16 cellular contexts compared by ENCODE assay signal in genomic region chr12:102806592-102806991, GRCh38.
DNase-seq lines count a peak whose midpoint lies in the region; ATAC-seq, FAIRE-seq and TF ChIP-seq lines count a peak whose summit lies in the region.
"Had no signal": no experiment of that assay in that cellular context is flagged by ENCODE, and none has a peak within 500 bp of the region (broad histone marks: within the 10 kb centered on the region; RNA-seq: fewer than 3 reads in every experiment).

No MANE protein-coding gene starts in this region.

- no peak overlapping the region for H3K56ac ChIP-seq in H1 (replicated peaks; ENCODE audit: insufficient read length, low read depth, low read length)

- no peak overlapping the region for H3K14ac ChIP-seq in H1 (ENCODE audit: insufficient read length)

- TF ChIP-seq RAD21 in SK-N-SH (IDR thresholded peaks at IDR 0.05; ENCODE audit: low read length), result no peak
- no peak for TF ChIP-seq RAD21 in Ishikawa (IDR thresholded peaks at IDR 0.05; ENCODE audit: low read depth)
- no peak for TF ChIP-seq RAD21 in H1 (IDR thresholded peaks at IDR 0.05 in 1 of 2, conservative IDR thresholded peaks at IDR 0.05 in 1 of 2; ENCODE audit: low read depth in 2 of 2, low read length in 2 of 2)

- no peak overlapping the region for H3K27ac ChIP-seq in SK-N-SH (ENCODE audit: low read depth in 2 of 2, low read length in 1 of 2)
- no peak overlapping the region for H3K27ac ChIP-seq in H1 (ENCODE audit: low read depth, low read length)
- no peak overlapping the region for H3K27ac ChIP-seq in neural progenitor cell
- H3K27ac ChIP-seq: 22Rv1, BLaER1, GM23248 had no signal

- H3K4me3 ChIP-seq in SK-N-SH (ENCODE audit: low read depth in 2 of 2, low read length in 1 of 2), result no peak overlapping the region
- H3K4me3 ChIP-seq in H1 (ENCODE audit: extremely low read depth in 1 of 4, insufficient read depth in 2 of 4, low read depth in 3 of 4, low read length in 4 of 4), result no peak overlapping the region
- H3K4me3 ChIP-seq in neural progenitor cell, result no peak overlapping the region
- H3K4me3 ChIP-seq: BLaER1, GM23248 had no signal

- peaks cover 11% of the 10 kb centered on the region for H3K4me1 Mint-ChIP-seq in neural progenitor cell
- H3K4me1 Mint-ChIP-seq: CD14-positive monocyte; CD4-positive, alpha-beta memory T cell had no signal

- WGBS in SK-N-SH (ENCODE audit: low lambda C conversion rate), result 3% methylated on average over 2 of the region's 2 CpGs
- WGBS in H1 (ENCODE audit: extremely low coverage in 1 of 2, insufficient coverage in 1 of 2, insufficient read length in 1 of 2, insufficient replicate concordance in 2 of 2, low coverage in 1 of 2, low lambda C conversion rate in 2 of 2, missing lambda C conversion rate in 1 of 2), 2 experiments, result 91% methylated on average over 2 of the region's 2 CpGs; no CpG with 5 or more reads in 1 of the 2 experiments

- H2AK5ac ChIP-seq in H1 (ENCODE audit: low read depth, low read length), result no peak overlapping the region

- CTCF ChIA-PET in SK-N-SH (lab: Yijun Ruan, JAX) (interaction anchor here (2.5 kb wide), 1 partner anchor 10 kb away, joined by 17 read pairs; no protein-coding TSS in a partner anchor), H1 (lab: Charles Lee; ENCODE audit: partially characterized antibody) (interaction anchor here (0.8 to 2.6 kb wide), 10 partner anchors 10 to 893 kb away, joined by 3 to 19 read pairs (median 4); no protein-coding TSS in a partner anchor)

- no peak overlapping the region for H2AFZ ChIP-seq in SK-N-SH (ENCODE audit: low read depth)
- no peak overlapping the region for H2AFZ ChIP-seq in H1 (ENCODE audit: low read length)
- H2AFZ ChIP-seq in neural progenitor cell (replicated peaks), result no peak overlapping the region
- H2AFZ ChIP-seq: GM23248 had no signal

- no peaks in the 10 kb centered on the region for H3K36me3 Mint-ChIP-seq in neural progenitor cell
- H3K36me3 Mint-ChIP-seq: CD14-positive monocyte; CD4-positive, alpha-beta memory T cell had no signal

- H4K91ac ChIP-seq in H1 (replicated peaks; ENCODE audit: insufficient read length, low read length), result no peak overlapping the region

- TF ChIP-seq CTCF in SK-N-SH (IDR thresholded peaks at IDR 0.05) (no peak), H1 (IDR thresholded peaks at IDR 0.05; ENCODE audit: control extremely low read depth in 1 of 3, insufficient read depth in 1 of 3, low read depth in 1 of 3, low read length in 3 of 3) (no peak), neural progenitor cell (IDR thresholded peaks at IDR 0.05) (no peak)

- H3K4me1 ChIP-seq in SK-N-SH (ENCODE audit: control insufficient read depth in 1 of 2, insufficient read depth in 2 of 2, low read depth in 1 of 2, low read length in 1 of 2) (no peaks in the 10 kb centered on the region), H1 (replicated peaks in 1 of 4; ENCODE audit: control insufficient read depth in 3 of 4, insufficient read depth in 4 of 4, low read length in 3 of 4) (peaks cover 0 to 2% (median 1%) of the 10 kb centered on the region in 4 experiments; a peak in 2 of 7 replicates), neural progenitor cell (no peaks in the 10 kb centered on the region)
- H3K4me1 ChIP-seq: BLaER1 had no signal

- no peak overlapping the region for H2BK120ac ChIP-seq in H1 (replicated peaks; ENCODE audit: low read depth, low read length)

- no peak for TF ChIP-seq EP300 in SK-N-SH (IDR thresholded peaks at IDR 0.05; ENCODE audit: borderline replicate concordance in 1 of 2, low read depth in 1 of 2, low read length in 1 of 2)
- no peak for TF ChIP-seq EP300 in Ishikawa (IDR thresholded peaks at IDR 0.05; ENCODE audit: borderline replicate concordance)
- no peak for TF ChIP-seq EP300 in H1 (IDR thresholded peaks at IDR 0.05; ENCODE audit: borderline replicate concordance in 1 of 2, low read depth in 2 of 2, low read length in 2 of 2)

- H3K4me3 Mint-ChIP-seq in neural progenitor cell, result no peak overlapping the region
- H3K4me3 Mint-ChIP-seq: CD14-positive monocyte; CD4-positive, alpha-beta memory T cell had no signal

- H2BK5ac ChIP-seq in H1 (ENCODE audit: low read depth, low read length), result no peak overlapping the region

- POLR2A ChIA-PET in SK-N-SH (lab: Yijun Ruan, JAX) (no interaction called here), H1 (lab: Charles Lee; ENCODE audit: partially characterized antibody) (no interaction called here)

- H3K79me2 ChIP-seq in SK-N-SH (ENCODE audit: insufficient read depth), result no peaks in the 10 kb centered on the region
- no peaks in the 10 kb centered on the region for H3K79me2 ChIP-seq in H1 (ENCODE audit: control insufficient read depth in 1 of 2, insufficient read depth in 2 of 2, low read length in 2 of 2)
- H3K79me2 ChIP-seq in neural progenitor cell (ENCODE audit: low read depth), result no peaks in the 10 kb centered on the region

- H3F3A ChIP-seq in SK-N-SH (replicated peaks; ENCODE audit: insufficient read depth), result no peaks in the 10 kb centered on the region
- no peaks in the 10 kb centered on the region for H3F3A ChIP-seq in neural progenitor cell (ENCODE audit: low read depth)

- no peak overlapping the region for H3K18ac ChIP-seq in H1 (ENCODE audit: extremely low read depth, low read length)

- H3K79me1 ChIP-seq in H1 (ENCODE audit: low read depth, low read length), result no peaks in the 10 kb centered on the region

- H3K4ac ChIP-seq in H1 (replicated peaks; ENCODE audit: insufficient read length, low read depth, low read length), result no peak overlapping the region

- H2BK12ac ChIP-seq in H1 (ENCODE audit: low read depth, low read length), result no peak overlapping the region

- no peaks in the 10 kb centered on the region for H3K9me3 ChIP-seq in SK-N-SH
- H3K9me3 ChIP-seq in H1 (ENCODE audit: insufficient read depth in 2 of 2, low read depth in 1 of 2, low read length in 1 of 2), result no peaks in the 10 kb centered on the region
- no peaks in the 10 kb centered on the region for H3K9me3 ChIP-seq in neural progenitor cell (ENCODE audit: low read depth)
- H3K9me3 ChIP-seq: BLaER1 had no signal

- H4K20me1 ChIP-seq in SK-N-SH (ENCODE audit: insufficient read depth) (no peaks in the 10 kb centered on the region), H1 (replicated peaks in 1 of 2; ENCODE audit: control insufficient read depth in 1 of 2, insufficient read depth in 2 of 2, low read length in 2 of 2) (no peaks in the 10 kb centered on the region), neural progenitor cell (ENCODE audit: low read depth) (no peaks in the 10 kb centered on the region)
- H4K20me1 ChIP-seq: BLaER1 had no signal

- ATAC-seq in SK-N-SH treated with all-trans-retinoic acid at 6 μM for 48 hours, result no peak
- no peak for ATAC-seq in GM21529 (IDR thresholded peaks at IDR 0.05; ENCODE audit: unreplicated experiment)

- H3K36me3 ChIP-seq in SK-N-SH (replicated peaks in 1 of 2; ENCODE audit: control insufficient read depth in 1 of 2, insufficient read depth in 2 of 2, low read length in 1 of 2), result no peaks in the 10 kb centered on the region
- H3K36me3 ChIP-seq in H1 (ENCODE audit: control insufficient read depth in 2 of 4, insufficient read depth in 4 of 4, low read length in 3 of 4), result no peaks in the 10 kb centered on the region
- no peaks in the 10 kb centered on the region for H3K36me3 ChIP-seq in neural progenitor cell
- H3K36me3 ChIP-seq: BLaER1 had no signal

- no peak for FAIRE-seq in H1 (lab: Jason Lieb, UNC)

- no peaks in the 10 kb centered on the region for H3K9me3 Mint-ChIP-seq in neural progenitor cell

- H2BK15ac ChIP-seq in H1 (ENCODE audit: low read length), result no peak overlapping the region

- H4K5ac ChIP-seq in H1 (ENCODE audit: insufficient read length, low read depth, low read length), result no peak overlapping the region

- TF ChIP-seq POLR2A in H1 (IDR thresholded peaks at IDR 0.05; ENCODE audit: control extremely low read depth in 1 of 2, low read depth in 2 of 2, low read length in 2 of 2), result no peak

- H3K27me3 Mint-ChIP-seq in neural progenitor cell (ENCODE audit: insufficient read depth, low read depth), result peaks cover 2% of the 10 kb centered on the region
- H3K27me3 Mint-ChIP-seq: CD4-positive, alpha-beta memory T cell had no signal

- no peak overlapping the region for H2BK20ac ChIP-seq in H1 (ENCODE audit: low read length)

- H3K23me2 ChIP-seq in H1 (ENCODE audit: low read depth, low read length), result no peaks in the 10 kb centered on the region

- H3K27me3 ChIP-seq in SK-N-SH (ENCODE audit: insufficient read depth), result no peaks in the 10 kb centered on the region
- no peaks in the 10 kb centered on the region for H3K27me3 ChIP-seq in H1 (replicated peaks in 1 of 4; ENCODE audit: control insufficient read depth in 3 of 4, extremely low read depth in 1 of 4, insufficient read depth in 3 of 4, low read length in 3 of 4)
- no peaks in the 10 kb centered on the region for H3K27me3 ChIP-seq in neural progenitor cell
- H3K27me3 ChIP-seq: BLaER1 had no signal

- no peak overlapping the region for H4K8ac ChIP-seq in H1 (ENCODE audit: extremely low read depth, insufficient read depth, low read length)

- no peak overlapping the region for H3K9ac ChIP-seq in SK-N-SH
- no peak overlapping the region for H3K9ac ChIP-seq in H1 (replicated peaks in 1 of 4; ENCODE audit: extremely low read depth in 1 of 4, low read depth in 3 of 4, low read length in 3 of 4)
- no peak overlapping the region for H3K9ac ChIP-seq in neural progenitor cell
- H3K9ac ChIP-seq: BLaER1, GM23248 had no signal

- no peaks in the 10 kb centered on the region for H3K9me2 ChIP-seq in SK-N-SH

- no peak overlapping the region for H3K4me2 ChIP-seq in SK-N-SH
- no peak overlapping the region for H3K4me2 ChIP-seq in H1 (ENCODE audit: insufficient read depth in 1 of 2, low read depth in 2 of 2, low read length in 2 of 2)
- no peak overlapping the region for H3K4me2 ChIP-seq in neural progenitor cell
- H3K4me2 ChIP-seq: BLaER1 had no signal

- no peak overlapping the region for H3K27ac Mint-ChIP-seq in neural progenitor cell
- H3K27ac Mint-ChIP-seq: CD14-positive monocyte; CD4-positive, alpha-beta memory T cell had no signal

- no peak overlapping the region for H3K23ac ChIP-seq in H1 (ENCODE audit: insufficient read length)

- DNase-seq in SK-N-SH (no peak), H1 (ENCODE audit: low read depth in 1 of 2, low spot score in 2 of 2) (no peak), neural progenitor cell (ENCODE audit: low spot score) (peak; percentile 7), GM19240 (ENCODE audit: insufficient read length, low spot score) (no peak)
- DNase-seq in activated CD4-positive, CD25-positive, alpha-beta regulatory T cell treated with anti-CD3 and anti-CD28 coated beads, Interleukin-2, amount 50 U/mL, for 72 hours, result no peak
- DNase-seq: CD4-positive, alpha-beta memory T cell; DMS153; DMS79; GDM1; GM23248 had no signal

TF ChIP-seq in SK-N-SH, 30 proteins besides CTCF, POLR2A, EP300 and RAD21 (continues in another document):
- TF ChIP-seq FOSL2 (IDR thresholded peaks at IDR 0.05; ENCODE audit: borderline replicate concordance, low read depth), result no peak

TF ChIP-seq in SK-N-SH treated with all-trans-retinoic acid at 6 μM for 48 hours, 23 proteins besides CTCF, POLR2A, EP300 and RAD21:
- TF ChIP-seq OSR1 (CRISPR knock-in tag; IDR thresholded peaks at IDR 0.05), result no peak

TF ChIP-seq in Ishikawa, 13 proteins besides CTCF, POLR2A, EP300 and RAD21 (continues in another document):
- TF ChIP-seq EGR1 (IDR thresholded peaks at IDR 0.05) (no peak), TAF1 (IDR thresholded peaks at IDR 0.05; ENCODE audit: low read depth) (no peak)

TF ChIP-seq in H1, 55 proteins besides CTCF, POLR2A, EP300 and RAD21 (continues in another document):
- peak; percentile 48; the same call in 1 of the 2 replicates for TF ChIP-seq YY1 (IDR thresholded peaks at IDR 0.05; ENCODE audit: low read depth, low read length)

Comparison
In these comparisons a context has a peak if more than half of its experiments do, and no peak if none do; other contexts are left out.
1. Of the 17 proteins assayed by ChIP-seq in both H1 and SK-N-SH: peak only in H1: TEAD4 and YY1; only in SK-N-SH: none; in both: none; in neither: 15.